31 cellular contexts compared by ENCODE assay signal in the genomic region with DNA sequence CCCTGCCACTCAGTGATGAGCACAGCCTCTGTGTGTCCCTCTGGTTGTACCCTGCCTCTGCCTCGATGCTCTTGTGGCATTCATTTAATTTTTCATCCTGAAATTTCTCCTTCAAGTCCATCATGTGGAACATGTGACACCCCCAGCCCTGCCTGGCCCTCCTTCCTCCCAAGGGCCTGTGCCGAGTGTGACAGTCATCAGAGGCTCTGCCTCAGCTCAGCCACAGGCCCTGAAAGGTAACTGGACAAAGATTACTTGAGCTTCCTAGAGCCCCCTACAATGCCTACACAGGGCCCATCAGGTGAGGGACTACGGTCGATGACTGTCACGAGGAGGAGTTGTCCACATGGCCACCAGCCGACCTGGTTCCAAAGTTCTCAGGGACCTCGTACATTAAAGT.
"Had no signal": no experiment of that assay in that cellular context is flagged by ENCODE, and none has a peak within 500 bp of the region (broad histone marks: within the 10 kb centered on the region; RNA-seq: fewer than 3 reads in every experiment).

No MANE protein-coding gene starts in this region.

- ATAC-seq: activated CD4-positive, CD25-positive, alpha-beta regulatory T cell treated with anti-CD3 and anti-CD28 coated beads, Interleukin-2, amount 50 U/mL, for 24 hours; activated CD8-positive, alpha-beta memory T cell treated with anti-CD3 and anti-CD28 coated beads, Interleukin-2, amount 10 ng/mL, durations not matched to agents 7 days and 5 days; activated CD8-positive, alpha-beta T cell treated with anti-CD3 and anti-CD28 coated beads, Interleukin-2, amount 10 ng/mL, durations not matched to agents 7 days and 5 days; activated naive CD8-positive, alpha-beta T cell treated with anti-CD3 and anti-CD28 coated beads, Interleukin-2, amount 50 U/mL, for 24 hours; body of pancreas; T-cell; T-helper 17 cell had no signal

- H3K27me3 ChIP-seq: adrenal gland, body of pancreas had no signal

- H3K4me3 ChIP-seq: adrenal gland, body of pancreas had no signal

- DNase-seq: activated B cell treated with CpG ODN at 0.5 μM for 24 hours; activated CD4-positive, alpha-beta memory T cell treated with anti-CD3 and anti-CD28 coated beads for 36 hours; activated CD4-positive, alpha-beta T cell treated with anti-CD3 and anti-CD28 coated beads for 48 hours; activated CD8-positive, alpha-beta memory T cell treated with anti-CD3 and anti-CD28 coated beads, Interleukin-2, amount 10 ng/mL, durations not matched to agents 7 days and 5 days; activated CD8-positive, alpha-beta memory T cell treated with anti-CD3 and anti-CD28 coated beads, Interleukin-2, amount 50 U/mL, for 4 hours; activated CD8-positive, alpha-beta T cell treated with anti-CD3 and anti-CD28 coated beads, Interleukin-2, amount 10 ng/mL, durations not matched to agents 7 days and 5 days; activated effector memory CD4-positive, alpha-beta T cell treated with anti-CD3 and anti-CD28 coated beads, Interleukin-2, amount 50 U/mL, for 16 hours; activated naive CD4-positive, alpha-beta T cell treated with anti-CD3 and anti-CD28 coated beads for 36 hours; activated naive CD8-positive, alpha-beta T cell treated with anti-CD3 and anti-CD28 coated beads for 36 hours; activated naive CD8-positive, alpha-beta T cell treated with anti-CD3 and anti-CD28 coated beads, Interleukin-2, amount 50 U/mL, for 24 hours; activated T-cell treated with anti-CD3 and anti-CD28 coated beads, Interleukin-2, amount 50 U/mL, for 1 hour; activated T-cell treated with anti-CD3 and anti-CD28 coated beads, Interleukin-2, amount 50 U/mL, for 48 hours; adrenal gland; amygdala; aorta; body of pancreas; caudate nucleus; cortex of kidney; dermis blood vessel endothelial cell; effector CD4-positive, alpha-beta T cell; foreskin fibroblast; T-cell; T-helper 17 cell; T1000; WERI-Rb-1 had no signal

- H3K27ac ChIP-seq: adrenal gland, body of pancreas, epithelial cell of prostate, WERI-Rb-1 had no signal

- H3K36me3 ChIP-seq: adrenal gland, WERI-Rb-1 had no signal

- H3K27me3 Mint-ChIP-seq: activated B cell treated with CpG ODN at 0.5 μM for 24 hours; activated CD4-positive, alpha-beta memory T cell treated with anti-CD3 and anti-CD28 coated beads for 36 hours; activated CD8-positive, alpha-beta memory T cell treated with anti-CD3 and anti-CD28 coated beads, Interleukin-2, amount 10 ng/mL, durations not matched to agents 7 days and 5 days; activated naive CD8-positive, alpha-beta T cell treated with anti-CD3 and anti-CD28 coated beads for 36 hours; activated naive CD8-positive, alpha-beta T cell treated with anti-CD3 and anti-CD28 coated beads, Interleukin-2, amount 50 U/mL, for 24 hours; T-cell had no signal

- H3K4me3 Mint-ChIP-seq: activated B cell treated with CpG ODN at 0.5 μM for 24 hours; activated CD4-positive, alpha-beta memory T cell treated with anti-CD3 and anti-CD28 coated beads for 36 hours; activated CD8-positive, alpha-beta memory T cell treated with anti-CD3 and anti-CD28 coated beads, Interleukin-2, amount 10 ng/mL, durations not matched to agents 7 days and 5 days; activated CD8-positive, alpha-beta T cell treated with anti-CD3 and anti-CD28 coated beads, Interleukin-2, amount 10 ng/mL, durations not matched to agents 7 days and 5 days; activated naive CD4-positive, alpha-beta T cell treated with anti-CD3 and anti-CD28 coated beads for 36 hours; activated naive CD4-positive, alpha-beta T cell treated with anti-CD3 and anti-CD28 coated beads, Interleukin-2, amount 50 U/mL, for 24 hours; activated naive CD8-positive, alpha-beta T cell treated with anti-CD3 and anti-CD28 coated beads for 36 hours; activated naive CD8-positive, alpha-beta T cell treated with anti-CD3 and anti-CD28 coated beads, Interleukin-2, amount 50 U/mL, for 24 hours; activated T-helper 1 cell treated with anti-CD3 and anti-CD28 coated beads, Interleukin-12 subunit alpha, Interleukin-12 subunit beta, Interleukin-2, Interleukin-4 antibody, amounts not matched to agents 30 ng/mL and 10 ng/mL and 1 ng/mL, durations not matched to agents 14 hours and 24 hours and 36 hours; T-cell; T-helper 17 cell; T-helper 2 cell treated with Interferon-gamma antibody and Interleukin-4, amounts not matched to agents 5 μg/mL and 100 μg/mL, for 36 hours had no signal

- H3K9me3 Mint-ChIP-seq: activated naive CD4-positive, alpha-beta T cell treated with anti-CD3 and anti-CD28 coated beads, Interleukin-2, amount 50 U/mL, for 24 hours; activated naive CD8-positive, alpha-beta T cell treated with anti-CD3 and anti-CD28 coated beads for 36 hours; activated naive CD8-positive, alpha-beta T cell treated with anti-CD3 and anti-CD28 coated beads, Interleukin-2, amount 50 U/mL, for 24 hours; activated T-helper 1 cell treated with anti-CD3 and anti-CD28 coated beads, Interleukin-12 subunit alpha, Interleukin-12 subunit beta, Interleukin-2, Interleukin-4 antibody, amounts not matched to agents 30 ng/mL and 10 ng/mL and 1 ng/mL, durations not matched to agents 14 hours and 24 hours and 36 hours; activated T-helper 2 cell treated with anti-CD3 and anti-CD28 coated beads, Interferon-gamma antibody, Interleukin-2, Interleukin-4, amounts not matched to agents 10 μg/mL and 5 μg/mL and 100 μg/mL, durations not matched to agents 14 hours and 24 hours and 36 hours; T-cell; T-helper 2 cell treated with Interferon-gamma antibody and Interleukin-4, amounts not matched to agents 5 μg/mL and 100 μg/mL, for 36 hours had no signal

- H3K27ac Mint-ChIP-seq: activated B cell treated with CpG ODN at 0.5 μM for 24 hours; activated CD4-positive, alpha-beta memory T cell treated with anti-CD3 and anti-CD28 coated beads for 36 hours; activated CD8-positive, alpha-beta memory T cell treated with anti-CD3 and anti-CD28 coated beads, Interleukin-2, amount 10 ng/mL, durations not matched to agents 7 days and 5 days; activated CD8-positive, alpha-beta T cell treated with anti-CD3 and anti-CD28 coated beads, Interleukin-2, amount 10 ng/mL, durations not matched to agents 7 days and 5 days; activated naive CD4-positive, alpha-beta T cell treated with anti-CD3 and anti-CD28 coated beads for 36 hours; activated naive CD4-positive, alpha-beta T cell treated with anti-CD3 and anti-CD28 coated beads, Interleukin-2, amount 50 U/mL, for 24 hours; activated naive CD8-positive, alpha-beta T cell treated with anti-CD3 and anti-CD28 coated beads for 36 hours; activated naive CD8-positive, alpha-beta T cell treated with anti-CD3 and anti-CD28 coated beads, Interleukin-2, amount 50 U/mL, for 24 hours; activated T-helper 1 cell treated with anti-CD3 and anti-CD28 coated beads, Interleukin-12 subunit alpha, Interleukin-12 subunit beta, Interleukin-2, Interleukin-4 antibody, amounts not matched to agents 30 ng/mL and 10 ng/mL and 1 ng/mL, durations not matched to agents 14 hours and 24 hours and 36 hours; activated T-helper 2 cell treated with anti-CD3 and anti-CD28 coated beads, Interferon-gamma antibody, Interleukin-2, Interleukin-4, amounts not matched to agents 10 μg/mL and 5 μg/mL and 100 μg/mL, durations not matched to agents 14 hours and 24 hours and 36 hours; T-cell; T-helper 17 cell; T-helper 2 cell treated with Interferon-gamma antibody and Interleukin-4, amounts not matched to agents 5 μg/mL and 100 μg/mL, for 36 hours had no signal

- H3K36me3 Mint-ChIP-seq: activated CD4-positive, alpha-beta memory T cell treated with anti-CD3 and anti-CD28 coated beads for 36 hours; activated CD8-positive, alpha-beta memory T cell treated with anti-CD3 and anti-CD28 coated beads, Interleukin-2, amount 10 ng/mL, durations not matched to agents 7 days and 5 days; activated naive CD4-positive, alpha-beta T cell treated with anti-CD3 and anti-CD28 coated beads, Interleukin-2, amount 50 U/mL, for 24 hours; activated naive CD8-positive, alpha-beta T cell treated with anti-CD3 and anti-CD28 coated beads for 36 hours; T-cell had no signal

- H3K4me1 ChIP-seq: adrenal gland had no signal

- H3K4me1 Mint-ChIP-seq: activated B cell treated with CpG ODN at 0.5 μM for 24 hours; activated CD8-positive, alpha-beta memory T cell treated with anti-CD3 and anti-CD28 coated beads, Interleukin-2, amount 10 ng/mL, durations not matched to agents 7 days and 5 days; activated naive CD4-positive, alpha-beta T cell treated with anti-CD3 and anti-CD28 coated beads, Interleukin-2, amount 50 U/mL, for 24 hours; activated naive CD8-positive, alpha-beta T cell treated with anti-CD3 and anti-CD28 coated beads for 36 hours; activated naive CD8-positive, alpha-beta T cell treated with anti-CD3 and anti-CD28 coated beads, Interleukin-2, amount 50 U/mL, for 24 hours; T-cell; T-helper 17 cell had no signal

- H3K9me3 ChIP-seq: adrenal gland, body of pancreas had no signal
